ENCODE assay signal across 9 cellular contexts in genomic region chr9:94681508-94681907, GRCh38.
A peak's percentile ranks its signal among the peaks of the same experiment; 100 is the strongest.
DNase-seq lines count a peak whose midpoint lies in the region; ATAC-seq lines count a peak whose summit lies in the region.
"Had no signal": no experiment of that assay in that cellular context is flagged by ENCODE, and none has a peak within 500 bp of the region (broad histone marks: within the 10 kb centered on the region; RNA-seq: fewer than 3 reads in every experiment).

No MANE protein-coding gene starts in this region.

- peak; percentile 68 for ATAC-seq in HG02885 (IDR thresholded peaks at IDR 0.05; ENCODE audit: poor library complexity, unreplicated experiment)
- peak; percentile 88 for ATAC-seq in effector memory CD8-positive, alpha-beta T cell (replicated peaks)
- ATAC-seq in HG02870 (IDR thresholded peaks at IDR 0.05; ENCODE audit: unreplicated experiment): no peak

- peaks cover 14 to 19% of the 10 kb centered on the region in 2 donors for H3K27me3 Mint-ChIP-seq in effector memory CD8-positive, alpha-beta T cell

- H3K4me3 Mint-ChIP-seq in effector memory CD8-positive, alpha-beta T cell: no peak overlapping the region
- H3K4me3 Mint-ChIP-seq: T-helper 1 cell treated with Interleukin-12 subunit alpha and Interleukin-12 subunit beta and Interleukin-4 antibody, amounts not matched to agents 30 μg/mL and 1 μg/mL, for 36 hours had no signal

- H3K9me3 Mint-ChIP-seq in effector memory CD8-positive, alpha-beta T cell: no peaks in the 10 kb centered on the region
- H3K9me3 Mint-ChIP-seq: T-helper 1 cell treated with Interleukin-12 subunit alpha and Interleukin-12 subunit beta and Interleukin-4 antibody, amounts not matched to agents 30 μg/mL and 1 μg/mL, for 36 hours had no signal

- H3K4me1 Mint-ChIP-seq in effector memory CD8-positive, alpha-beta T cell (ENCODE audit: low read depth in 2 of 2): peaks cover 2 to 6% of the 10 kb centered on the region in 2 donors

- DNase-seq in DMS114 treated with DMSO at 0.1 percent for 48 hours (lab: John Stamatoyannopoulos, UW; ENCODE audit: unreplicated experiment) (peak; percentile 13), NCI-H774 (lab: John Stamatoyannopoulos, UW) (peak; percentile 59), medulla oblongata (ENCODE audit: extremely low spot score) (peak; percentile 94)
- DNase-seq in activated CD8-positive, alpha-beta memory T cell treated with anti-CD3 and anti-CD28 coated beads for 1 hour (ENCODE audit: extremely low read depth in 1 of 2, low read depth in 1 of 2): peak; percentile 7 to 12
- peak; percentile 46 to 52 (median 47) for DNase-seq in effector memory CD8-positive, alpha-beta T cell
- peak; percentile 22 to 39 (median 24) for DNase-seq in stimulated activated CD4-positive, alpha-beta T cell treated with anti-CD3 and anti-CD28 coated beads, TNF-alpha, amount 100 ng/mL, for 48 hours (ENCODE audit: low read depth in 3 of 3)

- peak overlapping the region; percentile 44 to 52 for H3K27ac Mint-ChIP-seq in effector memory CD8-positive, alpha-beta T cell
- H3K27ac Mint-ChIP-seq: T-helper 1 cell treated with Interleukin-12 subunit alpha and Interleukin-12 subunit beta and Interleukin-4 antibody, amounts not matched to agents 30 μg/mL and 1 μg/mL, for 36 hours had no signal

- H3K36me3 Mint-ChIP-seq in effector memory CD8-positive, alpha-beta T cell (ENCODE audit: insufficient read depth): no peaks in the 10 kb centered on the region

Comparison
In these comparisons a context has a peak if more than half of its experiments do, and no peak if none do; other contexts are left out.
1. DNase-seq: peak in every context shown above with its lines; median percentile 94 in medulla oblongata; 59 in NCI-H774; 47 in effector memory CD8-positive, alpha-beta T cell; 24 in stimulated activated CD4-positive, alpha-beta T cell treated with anti-CD3 and anti-CD28 coated beads, TNF-alpha, amount 100 ng/mL, for 48 hours; 13 in DMS114 treated with DMSO at 0.1 percent for 48 hours; 10 in activated CD8-positive, alpha-beta memory T cell treated with anti-CD3 and anti-CD28 coated beads for 1 hour.